ENCODE assay signal across 8 cellular contexts in the genomic region with DNA sequence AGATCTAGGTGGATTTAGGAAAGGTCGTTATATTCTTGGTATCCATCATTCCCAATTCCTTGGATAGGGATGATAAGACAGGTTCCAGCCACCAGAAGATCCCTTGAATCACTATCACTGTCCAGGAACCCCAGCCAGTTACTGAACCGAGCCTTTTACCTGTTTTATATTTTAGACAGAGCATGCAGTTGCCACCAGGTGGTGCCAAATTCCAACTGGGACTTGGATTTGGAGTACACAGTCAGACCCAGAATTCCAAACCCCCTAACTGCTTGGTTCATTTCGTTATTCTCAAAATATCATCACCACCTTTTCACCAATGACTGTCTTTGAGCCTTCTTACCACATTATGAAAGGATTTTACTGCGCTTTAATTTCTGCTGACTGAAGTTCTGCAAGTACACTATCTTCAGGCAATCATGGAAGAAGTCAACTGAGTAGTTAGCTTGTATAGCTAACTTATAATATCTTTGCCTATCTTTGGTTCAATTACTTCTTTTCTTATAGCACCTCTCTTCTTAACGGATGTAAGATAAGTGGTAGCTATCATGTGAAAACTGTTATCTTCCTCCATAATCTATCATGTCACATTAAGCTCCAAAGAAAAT.
DNase-seq lines count a peak whose midpoint lies in the region; ATAC-seq and TF ChIP-seq lines count a peak whose summit lies in the region.

No MANE protein-coding gene starts in this region.

- DNase-seq in SK-N-SH = no peak
- peak; percentile 8 for DNase-seq in mammary epithelial cell
- DNase-seq in mucosa of gallbladder (ENCODE audit: low spot score) = peak; percentile 20
- no peak for DNase-seq in epidermal melanocyte (ENCODE audit: insufficient read length, low spot score)
- DNase-seq in activated T-cell treated with anti-CD3 and anti-CD28 coated beads, Interleukin-2, amount 50 U/mL, for 72 hours = no peak

- H2AFZ ChIP-seq in SK-N-SH (ENCODE audit: low read depth) = no peak overlapping the region
- H2AFZ ChIP-seq in mammary epithelial cell (ENCODE audit: low read depth, low read length) = no peak overlapping the region

- H3K9me3 ChIP-seq in SK-N-SH = no peaks in the 10 kb centered on the region
- no peaks in the 10 kb centered on the region for H3K9me3 ChIP-seq in mammary epithelial cell (replicated peaks; ENCODE audit: insufficient read depth, low read length)

- H3K27ac ChIP-seq in SK-N-SH (ENCODE audit: low read depth in 2 of 2, low read length in 1 of 2) (no peak overlapping the region), mammary epithelial cell (ENCODE audit: insufficient read depth, low read depth, low read length) (no peak overlapping the region)

- dilution Hi-C loops in mammary epithelial cell (cut with HindIII; ENCODE audit: low sequenced_read_pairs) = no loop called here

- TF ChIP-seq CTCF in SK-N-SH (IDR thresholded peaks at IDR 0.05) (peak; percentile 24), LNCAP (IDR thresholded peaks at IDR 0.05) (peak; percentile 90), mammary epithelial cell (conservative IDR thresholded peaks at IDR 0.05 in 1 of 2, IDR thresholded peaks at IDR 0.05 in 1 of 2; ENCODE audit: extremely low read depth in 1 of 2, insufficient read depth in 1 of 2, low read depth in 1 of 2, low read length in 2 of 2) (peak; percentile 41 to 60)

- ATAC-seq in SK-N-SH treated with all-trans-retinoic acid at 6 μM for 48 hours (no peak), GM21717 (IDR thresholded peaks at IDR 0.05; ENCODE audit: unreplicated experiment) (peak; percentile 70)
- no peak for ATAC-seq in activated T-cell treated with anti-CD3 and anti-CD28 coated beads, Interleukin-2, amount 50 U/mL, for 72 hours (replicated peaks in 1 of 2)

- H3K27me3 ChIP-seq in SK-N-SH (ENCODE audit: insufficient read depth) = no peaks in the 10 kb centered on the region
- no peaks in the 10 kb centered on the region for H3K27me3 ChIP-seq in mammary epithelial cell (ENCODE audit: insufficient read depth, low read length)

- H3K36me3 ChIP-seq in SK-N-SH (replicated peaks in 1 of 2; ENCODE audit: control insufficient read depth in 1 of 2, insufficient read depth in 2 of 2, low read length in 1 of 2) = peaks cover 0 to 7% of the 10 kb centered on the region in 2 experiments
- H3K36me3 ChIP-seq in mammary epithelial cell (ENCODE audit: insufficient read depth, low read length) = no peaks in the 10 kb centered on the region

- POLR2A ChIA-PET in SK-N-SH (lab: Yijun Ruan, JAX) = no interaction called here

- in situ Hi-C loops in mammary epithelial cell (cut with MboI; ENCODE audit: low sequenced_read_pairs in 2 of 2) = no loop called here

- no peaks in the 10 kb centered on the region for H3K36me3 Mint-ChIP-seq in activated T-cell treated with anti-CD3 and anti-CD28 coated beads, Interleukin-2, amount 50 U/mL, for 72 hours (ENCODE audit: insufficient read depth in 2 of 2)

- 83% methylated on average over 5 of the region's 5 CpGs for WGBS in SK-N-SH (ENCODE audit: low lambda C conversion rate)
- WGBS in mammary epithelial cell (ENCODE audit: low coverage, missing lambda C conversion rate) = 92% methylated on average over 4 of the region's 5 CpGs

- no TSS peak for BruUV-seq in mammary epithelial cell (replicated peaks; lab: Mats Ljungman, UMichigan)

- H3K4me2 ChIP-seq in SK-N-SH (no peak overlapping the region), mammary epithelial cell (ENCODE audit: insufficient read depth, low read depth, low read length) (no peak overlapping the region)

- no peaks in the 10 kb centered on the region for H3K9me2 ChIP-seq in SK-N-SH

- H3K27ac Mint-ChIP-seq in activated T-cell treated with anti-CD3 and anti-CD28 coated beads, Interleukin-2, amount 50 U/mL, for 72 hours = no peak overlapping the region

- H3K9ac ChIP-seq in SK-N-SH = no peak overlapping the region
- H3K9ac ChIP-seq in mammary epithelial cell (ENCODE audit: insufficient read depth, low read length) = no peak overlapping the region

- H3K4me3 ChIP-seq in SK-N-SH (ENCODE audit: low read depth in 2 of 2, low read length in 1 of 2) (no peak overlapping the region), mammary epithelial cell (replicated peaks in 1 of 3; ENCODE audit: insufficient read depth in 1 of 3, low read depth in 2 of 3, low read length in 3 of 3) (no peak overlapping the region)

- CTCF ChIA-PET in SK-N-SH (lab: Yijun Ruan, JAX) (no interaction called here), mammary epithelial cell (lab: Charles Lee; ENCODE audit: low non-redundant PET) (interaction anchor here (0.6 to 0.7 kb wide), 2 partner anchors 42 to 474 kb away, joined by 4 to 5 read pairs; no protein-coding TSS in a partner anchor)

- H3K9me3 Mint-ChIP-seq in activated T-cell treated with anti-CD3 and anti-CD28 coated beads, Interleukin-2, amount 50 U/mL, for 72 hours = peaks cover 3 to 5% of the 10 kb centered on the region in 2 donors

- H3K79me2 ChIP-seq in SK-N-SH (ENCODE audit: insufficient read depth) = no peaks in the 10 kb centered on the region
- no peaks in the 10 kb centered on the region for H3K79me2 ChIP-seq in mammary epithelial cell (ENCODE audit: insufficient read depth, low read length)

- TF ChIP-seq EP300 in SK-N-SH (IDR thresholded peaks at IDR 0.05; ENCODE audit: borderline replicate concordance in 1 of 2, low read depth in 1 of 2, low read length in 1 of 2) = no peak

- intact Hi-C loops in mammary epithelial cell (cut with micrococcal nuclease) = no loop called here

- peak; percentile 28; the same call in 1 of the 2 replicates for TF ChIP-seq RAD21 in SK-N-SH (IDR thresholded peaks at IDR 0.05; ENCODE audit: low read length)

- no peak overlapping the region for H3K4me3 Mint-ChIP-seq in activated T-cell treated with anti-CD3 and anti-CD28 coated beads, Interleukin-2, amount 50 U/mL, for 72 hours

- no peaks in the 10 kb centered on the region for H3K27me3 Mint-ChIP-seq in activated T-cell treated with anti-CD3 and anti-CD28 coated beads, Interleukin-2, amount 50 U/mL, for 72 hours (ENCODE audit: low read depth)

- no peaks in the 10 kb centered on the region for H4K20me1 ChIP-seq in SK-N-SH (ENCODE audit: insufficient read depth)
- H4K20me1 ChIP-seq in mammary epithelial cell (ENCODE audit: insufficient read depth, low read length) = no peaks in the 10 kb centered on the region

- peaks cover 5% of the 10 kb centered on the region for H3F3A ChIP-seq in SK-N-SH (replicated peaks; ENCODE audit: insufficient read depth)

- H3K4me1 ChIP-seq in SK-N-SH (ENCODE audit: control insufficient read depth in 1 of 2, insufficient read depth in 2 of 2, low read depth in 1 of 2, low read length in 1 of 2) (no peaks in the 10 kb centered on the region; a peak in 1 of 4 replicates), mammary epithelial cell (ENCODE audit: insufficient read depth, low read length) (no peaks in the 10 kb centered on the region)

- no peaks in the 10 kb centered on the region for H3K4me1 Mint-ChIP-seq in activated T-cell treated with anti-CD3 and anti-CD28 coated beads, Interleukin-2, amount 50 U/mL, for 72 hours (ENCODE audit: low read depth)

TF ChIP-seq in SK-N-SH, 30 proteins besides CTCF, POLR2A, EP300 and RAD21 (continues in another document):
- TF ChIP-seq NRF1 (IDR thresholded peaks at IDR 0.05; ENCODE audit: low read depth, low read length) (no peak), MAX (IDR thresholded peaks at IDR 0.05; ENCODE audit: low read depth) (no peak), GABPA (IDR thresholded peaks at IDR 0.05; ENCODE audit: low read depth) (no peak), RCOR1 (IDR thresholded peaks at IDR 0.05; ENCODE audit: low read length) (no peak), RFX5 (IDR thresholded peaks at IDR 0.05; ENCODE audit: low read length) (no peak), FOXJ3 (CRISPR knock-in tag; IDR thresholded peaks at IDR 0.05) (no peak), RXRA (IDR thresholded peaks at IDR 0.05; ENCODE audit: borderline replicate concordance, low read depth) (no peak), TEAD4 (IDR thresholded peaks at IDR 0.05; ENCODE audit: borderline replicate concordance, insufficient read depth) (no peak)
- TF ChIP-seq, protein P1, sequence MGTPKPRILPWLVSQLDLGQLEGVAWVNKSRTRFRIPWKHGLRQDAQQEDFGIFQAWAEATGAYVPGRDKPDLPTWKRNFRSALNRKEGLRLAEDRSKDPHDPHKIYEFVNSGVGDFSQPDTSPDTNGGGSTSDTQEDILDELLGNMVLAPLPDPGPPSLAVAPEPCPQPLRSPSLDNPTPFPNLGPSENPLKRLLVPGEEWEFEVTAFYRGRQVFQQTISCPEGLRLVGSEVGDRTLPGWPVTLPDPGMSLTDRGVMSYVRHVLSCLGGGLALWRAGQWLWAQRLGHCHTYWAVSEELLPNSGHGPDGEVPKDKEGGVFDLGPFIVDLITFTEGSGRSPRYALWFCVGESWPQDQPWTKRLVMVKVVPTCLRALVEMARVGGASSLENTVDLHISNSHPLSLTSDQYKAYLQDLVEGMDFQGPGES (IDR thresholded peaks at IDR 0.05; ENCODE audit: low read depth, low read length) = no peak

TF ChIP-seq in SK-N-SH treated with all-trans-retinoic acid at 6 μM for 48 hours, 23 proteins besides CTCF, POLR2A, EP300 and RAD21 (continues in another document):
- TF ChIP-seq, protein P2, sequence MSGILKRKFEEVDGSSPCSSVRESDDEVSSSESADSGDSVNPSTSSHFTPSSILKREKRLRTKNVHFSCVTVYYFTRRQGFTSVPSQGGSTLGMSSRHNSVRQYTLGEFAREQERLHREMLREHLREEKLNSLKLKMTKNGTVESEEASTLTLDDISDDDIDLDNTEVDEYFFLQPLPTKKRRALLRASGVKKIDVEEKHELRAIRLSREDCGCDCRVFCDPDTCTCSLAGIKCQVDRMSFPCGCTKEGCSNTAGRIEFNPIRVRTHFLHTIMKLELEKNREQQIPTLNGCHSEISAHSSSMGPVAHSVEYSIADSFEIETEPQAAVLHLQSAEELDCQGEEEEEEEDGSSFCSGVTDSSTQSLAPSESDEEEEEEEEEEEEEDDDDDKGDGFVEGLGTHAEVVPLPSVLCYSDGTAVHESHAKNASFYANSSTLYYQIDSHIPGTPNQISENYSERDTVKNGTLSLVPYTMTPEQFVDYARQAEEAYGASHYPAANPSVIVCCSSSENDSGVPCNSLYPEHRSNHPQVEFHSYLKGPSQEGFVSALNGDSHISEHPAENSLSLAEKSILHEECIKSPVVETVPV (CRISPR knock-in tag; IDR thresholded peaks at IDR 0.05) = no peak
- no peak for TF ChIP-seq POU6F1 (CRISPR knock-in tag; IDR thresholded peaks at IDR 0.05; ENCODE audit: borderline replicate concordance, low read depth)
- TF ChIP-seq RARB (CRISPR knock-in tag; IDR thresholded peaks at IDR 0.05) = no peak

Comparison
In these comparisons a context has a peak if more than half of its experiments do, and no peak if none do; other contexts are left out.
1. DNase-seq: peak in mammary epithelial cell (single experiment) and mucosa of gallbladder (single experiment); none in SK-N-SH (single experiment), epidermal melanocyte (single experiment) and activated T-cell treated with anti-CD3 and anti-CD28 coated beads, Interleukin-2, amount 50 U/mL, for 72 hours (0 of 2).
2. CTCF ChIP-seq: peak in every context shown above with its lines; median percentile 90 in LNCAP; 50 in mammary epithelial cell; 24 in SK-N-SH.